1 cellular context compared by ENCODE assay signal in genomic region chr2:132448771-132449170, GRCh38.
TF ChIP-seq lines count a peak whose summit lies in the region.

No MANE protein-coding gene starts in this region.

TF ChIP-seq in H1, 55 proteins besides CTCF, POLR2A, EP300 and RAD21 (continued from another document):
- no peak for TF ChIP-seq CHD7 (IDR thresholded peaks at IDR 0.05; ENCODE audit: insufficient replicate concordance, low read length)
- no peak for TF ChIP-seq FOSL1 (IDR thresholded peaks at IDR 0.05; ENCODE audit: insufficient read depth, low read depth, low read length)
- TF ChIP-seq ATF2 (IDR thresholded peaks at IDR 0.05; ENCODE audit: low read length), result no peak
- no peak for TF ChIP-seq CHD2 (IDR thresholded peaks at IDR 0.05; ENCODE audit: low read length)
- no peak for TF ChIP-seq POU5F1 (IDR thresholded peaks at IDR 0.05; ENCODE audit: low read depth, low read length)
- TF ChIP-seq NRF1 (IDR thresholded peaks at IDR 0.05; ENCODE audit: low read depth, low read length), result no peak
- TF ChIP-seq KDM5A (IDR thresholded peaks at IDR 0.05; ENCODE audit: low read length), result no peak
